ENCODE assay signal across 8 cellular contexts in genomic region chr7:47945261-47946015, GRCh38. TPM values are rescaled to one million over a fixed set of nuclear protein-coding genes. Genes with fewer than 3 reads are reported as not detected.
DNase-seq lines count a peak whose midpoint lies in the region; ATAC-seq and TF ChIP-seq lines count a peak whose summit lies in the region.

No MANE protein-coding gene starts in this region.

- peak; percentile 86 for TF ChIP-seq CTCF in upper lobe of right lung (IDR thresholded peaks at IDR 0.05)

- H3K4me3 ChIP-seq in upper lobe of right lung = no peak overlapping the region

- no peaks in the 10 kb centered on the region for H3K9me3 ChIP-seq in upper lobe of right lung

- peaks cover 20% of the 10 kb centered on the region for H3K4me1 ChIP-seq in upper lobe of right lung

- ATAC-seq in Right ventricle myocardium inferior (no peak), upper lobe of right lung (peak; percentile 59)

- intact Hi-C loops in Right ventricle myocardium inferior (cut with DNase I) (loop anchor here (1.0 kb wide), 2 partner anchors 23 to 165 kb away; no protein-coding TSS in a partner anchor), cardiac septum (cut with DNase I) (loop anchor here (2.0 kb wide), 2 partner anchors 23 to 163 kb away; no protein-coding TSS in a partner anchor), posterior cingulate gyrus (cut with DNase I) (loop anchor here (1.0 kb wide), 1 partner anchor 165 kb away; no protein-coding TSS in a partner anchor), upper lobe of right lung (cut with DNase I) (no loop called here)

- no peaks in the 10 kb centered on the region for H3K36me3 ChIP-seq in upper lobe of right lung

- H3K27me3 ChIP-seq in upper lobe of right lung = no peaks in the 10 kb centered on the region

- DNase-seq in Right ventricle myocardium inferior (ENCODE audit: missing footprints) (peak; percentile 89), cardiac septum (ENCODE audit: low spot score) (no peak), HPDE6-E6E7 (ENCODE audit: extremely low spot score) (peak; percentile 32), RPMI7951 (ENCODE audit: low read depth) (peak; percentile 69), foreskin melanocyte (peak; percentile 44), posterior cingulate gyrus (peak; percentile 36 to 94 (median 80)), upper lobe of right lung (peak; percentile 85)
- DNase-seq in activated T-helper 1 cell treated with anti-CD3 and anti-CD28 coated beads, Interleukin-2, amount 50 U/mL, for 16 hours (ENCODE audit: low read depth in 1 of 2, low spot score in 1 of 2) = peak; percentile 36 to 69

- peak overlapping the region; percentile 30 for H3K27ac ChIP-seq in upper lobe of right lung

RNA-seq across cellular contexts. Expression of gene PKD1L1, which starts 2.8 kb away (rescaled TPM):
- total RNA-seq in Right ventricle myocardium inferior (1.3 TPM), cardiac septum (2.5 TPM), upper lobe of right lung (1.0 TPM)
- 0.10 and 0.12 TPM in 2 replicates for total RNA-seq in RPMI7951 (2014; rRNA removed; shearing (Covaris generic))

RNA-seq across cellular contexts. Expression of gene HUS1, which starts 34.0 kb away (rescaled TPM):
- 29.6 TPM for total RNA-seq in Right ventricle myocardium inferior
- 24.1 TPM for total RNA-seq in cardiac septum
- total RNA-seq in RPMI7951 (2014; rRNA removed; shearing (Covaris generic)) = 22.0 and 33.9 TPM in 2 replicates
- total RNA-seq in upper lobe of right lung = 34.5 TPM
